Comparison of ENCODE assay signal across 29 cellular contexts in the genomic region with DNA sequence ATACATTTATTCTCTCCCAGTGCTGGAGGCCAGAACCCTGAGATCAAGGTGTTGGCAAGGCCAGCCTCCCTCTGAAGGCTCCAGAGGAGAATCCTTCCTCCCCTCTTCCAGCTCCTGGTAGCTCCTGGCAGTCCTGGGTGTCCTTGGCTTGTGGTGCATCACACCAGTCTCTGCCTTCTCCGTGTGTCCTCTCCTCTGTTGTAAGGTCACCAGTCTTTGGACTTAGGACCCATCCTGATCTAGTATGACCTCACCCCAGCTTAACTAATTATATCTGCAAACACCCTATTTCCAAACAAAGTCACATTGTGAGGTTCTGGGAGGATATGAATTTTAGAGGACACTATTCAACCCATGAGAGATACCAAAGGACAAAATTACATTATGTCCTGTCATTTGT.
"Had no signal": no experiment of that assay in that cellular context is flagged by ENCODE, and none has a peak within 500 bp of the region (broad histone marks: within the 10 kb centered on the region; RNA-seq: fewer than 3 reads in every experiment).

No MANE protein-coding gene starts in this region.

- H3K27me3 ChIP-seq: pancreas, spleen, suprapubic skin, tibial artery, upper lobe of right lung had no signal

- H3K27me3 Mint-ChIP-seq: naive thymus-derived CD8-positive, alpha-beta T cell; stimulated activated naive CD8-positive, alpha-beta T cell treated with anti-CD3 and anti-CD28 coated beads, Interleukin-15, Interleukin-2, amounts not matched to agents 100 ng/mL and 50 ng/mL, for 24 hours had no signal

- H3K4me3 Mint-ChIP-seq: immature natural killer cell; naive thymus-derived CD8-positive, alpha-beta T cell; nephron; neural crest cell; stimulated activated effector memory CD8-positive, alpha-beta T cell treated with anti-CD3 and anti-CD28 coated beads, Interleukin-12 subunit alpha, Interleukin-12 subunit beta, amount 100 ng/mL, for 72 hours; stimulated activated naive CD8-positive, alpha-beta T cell treated with anti-CD3 and anti-CD28 coated beads, Interleukin-15, Interleukin-2, amounts not matched to agents 100 ng/mL and 50 ng/mL, for 24 hours had no signal

- H3K4me1 Mint-ChIP-seq: neural crest cell had no signal

- DNase-seq: hypothalamus; immature natural killer cell; kidney; left ventricle myocardium superior; lower lobe of right lung; mammary epithelial cell; mesenchymal stem cell; naive thymus-derived CD8-positive, alpha-beta T cell; nucleus accumbens; pancreas; posterior cingulate gyrus; retina; right cardiac atrium; spleen; stimulated activated CD4-positive, alpha-beta T cell treated with anti-CD3 and anti-CD28 coated beads, Interleukin-4, amount 100 ng/mL, for 24 hours; stimulated activated naive CD4-positive, alpha-beta T cell; tibial artery; trophoblast cell; upper lobe of right lung had no signal

- H3K4me3 ChIP-seq: lower lobe of right lung, pancreas, prostate gland, skin epidermis, spleen, suprapubic skin, thoracic aorta, tibial artery, upper lobe of right lung had no signal

- ATAC-seq: left lobe of liver; left ventricle myocardium superior; lower lobe of right lung; naive thymus-derived CD8-positive, alpha-beta T cell; pancreas; right cardiac atrium; sciatic nerve; stimulated activated effector memory CD8-positive, alpha-beta T cell treated with anti-CD3 and anti-CD28 coated beads, Interleukin-12 subunit alpha, Interleukin-12 subunit beta, amount 100 ng/mL, for 72 hours; upper lobe of right lung had no signal

- H3K27ac ChIP-seq: lower lobe of right lung, pancreas, prostate gland, skin epidermis, spleen, suprapubic skin, thoracic aorta, tibial artery, upper lobe of right lung had no signal

- H3K9me3 Mint-ChIP-seq: immature natural killer cell; naive thymus-derived CD8-positive, alpha-beta T cell; nephron; neural crest cell; stimulated activated effector memory CD8-positive, alpha-beta T cell treated with anti-CD3 and anti-CD28 coated beads, Interleukin-12 subunit alpha, Interleukin-12 subunit beta, amount 100 ng/mL, for 72 hours; stimulated activated naive CD8-positive, alpha-beta T cell treated with anti-CD3 and anti-CD28 coated beads, Interleukin-15, Interleukin-2, amounts not matched to agents 100 ng/mL and 50 ng/mL, for 24 hours had no signal

- H3K27ac Mint-ChIP-seq: stimulated activated naive CD8-positive, alpha-beta T cell treated with anti-CD3 and anti-CD28 coated beads, Interleukin-15, Interleukin-2, amounts not matched to agents 100 ng/mL and 50 ng/mL, for 24 hours had no signal

- H3K36me3 ChIP-seq: lower lobe of right lung, pancreas, prostate gland, spleen, suprapubic skin, thoracic aorta, tibial artery, upper lobe of right lung had no signal

- H3K36me3 Mint-ChIP-seq: stimulated activated effector memory CD8-positive, alpha-beta T cell treated with anti-CD3 and anti-CD28 coated beads, Interleukin-12 subunit alpha, Interleukin-12 subunit beta, amount 100 ng/mL, for 72 hours had no signal

- H3K9me3 ChIP-seq: lower lobe of right lung, pancreas, prostate gland, spleen, suprapubic skin, thoracic aorta, tibial artery, upper lobe of right lung had no signal

- H3K4me1 ChIP-seq: pancreas, prostate gland had no signal
